ENCODE assay signal across 8 cellular contexts in the genomic region with DNA sequence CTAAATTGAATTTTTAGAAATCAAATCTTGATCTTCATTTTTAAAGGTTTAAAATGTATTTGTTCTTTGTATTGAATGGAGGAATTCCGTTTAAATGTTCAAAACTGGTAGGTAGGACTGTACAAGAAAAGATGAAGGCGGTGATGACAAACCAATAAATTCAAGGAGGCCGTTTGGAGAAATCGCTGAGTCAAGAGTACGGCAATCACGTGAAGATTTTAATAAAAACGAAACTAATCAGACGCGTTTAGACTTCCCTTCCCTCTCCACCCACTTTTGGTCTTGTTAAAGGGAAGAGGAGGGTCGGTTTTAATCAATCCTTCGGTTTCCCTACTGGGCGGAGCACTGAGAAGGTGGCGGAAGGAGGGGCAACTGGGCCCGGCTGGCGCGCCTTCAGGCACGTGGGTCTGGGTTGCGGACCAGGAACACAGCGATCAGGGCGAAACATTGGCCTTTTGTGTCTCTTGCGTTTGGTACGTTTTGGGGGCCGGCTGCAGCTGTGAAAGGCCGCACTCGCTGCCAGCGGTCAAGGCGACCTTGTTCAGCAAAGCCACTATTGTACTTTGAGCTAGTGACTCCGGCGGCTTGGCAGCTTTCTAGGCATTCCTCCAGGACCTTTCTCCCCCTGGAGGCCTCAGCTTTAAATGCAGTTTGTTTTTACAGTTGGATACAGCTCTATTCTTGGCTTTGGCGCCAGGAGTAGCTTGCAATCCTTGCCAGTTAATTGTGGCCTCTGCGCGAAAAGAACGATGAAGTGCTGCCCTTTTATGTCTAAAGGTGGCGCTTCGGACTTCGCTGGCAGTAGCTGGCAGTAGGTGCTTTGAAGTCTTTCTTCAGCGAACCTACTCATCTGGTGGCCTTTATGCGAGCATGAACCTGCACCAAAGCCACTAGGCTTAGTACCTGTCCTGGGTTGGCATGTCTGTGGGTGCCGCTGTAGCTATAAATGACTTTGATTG. TPM values are rescaled to one million over a fixed set of nuclear protein-coding genes. Genes with fewer than 3 reads are reported as not detected.
DNase-seq lines count a peak whose midpoint lies in the region; ATAC-seq, FAIRE-seq and TF ChIP-seq lines count a peak whose summit lies in the region.

No MANE protein-coding gene starts in this region.

- peak overlapping the region; percentile 96 for H2AFZ ChIP-seq in GM23248
- H2AFZ ChIP-seq in neuron (ENCODE audit: low read depth, low read length), result peak overlapping the region; percentile 72

- no peaks in the 10 kb centered on the region for H3K27me3 ChIP-seq in GM23248 (replicated peaks; ENCODE audit: insufficient read depth)
- H3K27me3 ChIP-seq in RWPE2 (ENCODE audit: insufficient read depth, poor library complexity, severe bottlenecking), result no peaks in the 10 kb centered on the region
- H3K27me3 ChIP-seq in neuron (ENCODE audit: insufficient read depth, low read length), result no peaks in the 10 kb centered on the region
- H3K27me3 ChIP-seq in thymus (ENCODE audit: control insufficient read depth, insufficient read depth), result no peaks in the 10 kb centered on the region

- TF ChIP-seq CTCF in RWPE2 (IDR thresholded peaks at IDR 0.05; ENCODE audit: poor library complexity, severe bottlenecking), result peak; percentile 65

- FAIRE-seq in frontal cortex (lab: Jason Lieb, UNC), result no peak

- H3K9ac ChIP-seq in GM23248, result peak overlapping the region; percentile 92

- no peaks in the 10 kb centered on the region for H3K9me2 ChIP-seq in GM23248 (ENCODE audit: insufficient read depth)

- 1 to 3% methylated on average over 26 to 32 of the region's 39 CpGs for WGBS in GM23248 (ENCODE audit: low coverage in 1 of 2, low lambda C conversion rate in 2 of 2, missing lambda C conversion rate in 2 of 2), 2 experiments
- under 1% methylated on average over 39 of the region's 39 CpGs for WGBS in thymus

- in situ Hi-C loops in GM23248 (cut with MboI), result no loop called here

- H4K20me1 ChIP-seq in GM23248 (ENCODE audit: insufficient read depth), result no peaks in the 10 kb centered on the region

- H3F3A ChIP-seq in GM23248 (ENCODE audit: insufficient read depth), result 0 out of 2 replicates have a peak, but pooled peaks cover 5% of the 10 kb centered on the region

- no peaks in the 10 kb centered on the region for H3K9me3 ChIP-seq in GM23248 (ENCODE audit: low read depth)
- no peaks in the 10 kb centered on the region for H3K9me3 ChIP-seq in RWPE2 (ENCODE audit: severe bottlenecking)
- H3K9me3 ChIP-seq in neuron (ENCODE audit: low read length), result no peaks in the 10 kb centered on the region
- H3K9me3 ChIP-seq in thymus (ENCODE audit: control insufficient read depth), result no peaks in the 10 kb centered on the region

- H3K4me2 ChIP-seq in GM23248 (ENCODE audit: unreplicated experiment), result peak overlapping the region; percentile 90

- DNase-seq in ELF-1 (ENCODE audit: low read depth, low spot score), result peak; percentile 97
- peak; percentile 82 for DNase-seq in GM23248
- peak; percentile 83 to 88 for DNase-seq in Kasumi-1 (lab: John Stamatoyannopoulos, UW)
- DNase-seq in RWPE2 (ENCODE audit: low spot score), result peak; percentile 41
- DNase-seq in activated naive CD4-positive, alpha-beta T cell treated with Interleukin-2 at 50 U/mL for 16 hours, result peak; percentile 67
- peak; percentile 33 to 44 for DNase-seq in frontal cortex (ENCODE audit: low spot score in 2 of 2)

- H3K27ac ChIP-seq in GM23248 (peak overlapping the region; percentile 89), RWPE2 (ENCODE audit: poor library complexity, severe bottlenecking) (peak overlapping the region; percentile 64), thymus (ENCODE audit: low read depth) (peak overlapping the region; percentile 80)

- peak overlapping the region; percentile 83 for H3K4me3 ChIP-seq in GM23248
- H3K4me3 ChIP-seq in RWPE2 (ENCODE audit: severe bottlenecking), result peak overlapping the region; percentile 39
- peak overlapping the region; percentile 52 for H3K4me3 ChIP-seq in neuron (ENCODE audit: low read length)
- H3K4me3 ChIP-seq in thymus (ENCODE audit: low read length), result peak overlapping the region; percentile 55

- peak; percentile 87 for ATAC-seq in RWPE2 (ENCODE audit: low read depth)

- H3K4me1 ChIP-seq in GM23248 (ENCODE audit: insufficient read depth) (peaks cover 4% of the 10 kb centered on the region; the same call in 1 of the 2 replicates), RWPE2 (ENCODE audit: insufficient read depth, poor library complexity, severe bottlenecking) (peaks cover 3% of the 10 kb centered on the region), neuron (ENCODE audit: insufficient read depth, low read length) (peaks cover 2% of the 10 kb centered on the region), thymus (ENCODE audit: control insufficient read depth, insufficient read depth, low read length) (no peaks in the 10 kb centered on the region)

- H3K36me3 ChIP-seq in GM23248 (ENCODE audit: low read depth) (no peaks in the 10 kb centered on the region), RWPE2 (ENCODE audit: low read depth) (no peaks in the 10 kb centered on the region), neuron (ENCODE audit: insufficient read depth, low read length) (no peaks in the 10 kb centered on the region), thymus (ENCODE audit: control insufficient read depth, insufficient read depth) (no peaks in the 10 kb centered on the region)

- no peaks in the 10 kb centered on the region for H3K79me2 ChIP-seq in GM23248 (ENCODE audit: insufficient read depth)

RNA-seq across cellular contexts. Expression of a gene that starts 16.7 kb away (rescaled TPM):
- 155 and 175 TPM in 2 replicates for total RNA-seq in GM23248 (2014; rRNA removed; shearing (Covaris generic))
- 275 TPM in 2 replicates for polyA plus RNA-seq in GM23248 (2016; fragmentation: Nextera tagmentation; extraction: Ambion mirVana)
- 33.8 TPM for total RNA-seq in frontal cortex
- 59.9 TPM for polyA plus RNA-seq in thymus

Comparison
In these comparisons a context has a peak if more than half of its experiments do, and no peak if none do; other contexts are left out.
1. Peak in every context shown above with its lines: DNase-seq, ATAC-seq, H3K4me3 ChIP-seq and H3K27ac ChIP-seq.
2. DNase-seq: peak in every context shown above with its lines; median percentile 97 in ELF-1; 86 in Kasumi-1; 82 in GM23248; 67 in activated naive CD4-positive, alpha-beta T cell treated with Interleukin-2 at 50 U/mL for 16 hours; 41 in RWPE2; 38 in frontal cortex.